Comparison of ENCODE assay signal across 7 cellular contexts in genomic region chr7:123820864-123821263, GRCh38. TPM values are rescaled to one million over a fixed set of nuclear protein-coding genes. Genes with fewer than 3 reads are reported as not detected.
"Had no signal": no experiment of that assay in that cellular context is flagged by ENCODE, and none has a peak within 500 bp of the region (broad histone marks: within the 10 kb centered on the region; RNA-seq: fewer than 3 reads in every experiment).

No MANE protein-coding gene starts in this region.

- H3K4me3 ChIP-seq: K562 had no signal

- DNase-seq: IMR-90, KBM-7, KG1 had no signal

- H3K27ac Mint-ChIP-seq: IgD-negative memory B cell had no signal

- H3K36me3 Mint-ChIP-seq: IgD-negative memory B cell had no signal

- ATAC-seq: HepG2, K562 had no signal

- H3K9me3 Mint-ChIP-seq: IgD-negative memory B cell had no signal

- H3K4me3 Mint-ChIP-seq: IgD-negative memory B cell had no signal

- H3K27ac ChIP-seq: HL-60 had no signal

RNA-seq across cellular contexts. Expression of gene HYAL4, which starts 24.1 kb away (rescaled TPM):
- total RNA-seq: HepG2, IMR-90, K562 had no signal
- polyA plus RNA-seq: HepG2, IgD-negative memory B cell, IMR-90, K562 had no signal
